In genomic region chr6:119728935-119729334, GRCh38 we compare ENCODE assay signal across 1 cellular context.
TF ChIP-seq lines count a peak whose summit lies in the region.

No MANE protein-coding gene starts in this region.

TF ChIP-seq in SK-N-SH, 30 proteins besides CTCF, POLR2A, EP300 and RAD21 (continued from another document):
- TF ChIP-seq REST (IDR thresholded peaks at IDR 0.05; ENCODE audit: low read depth, low read length), result no peak
- TF ChIP-seq RFX5 (IDR thresholded peaks at IDR 0.05; ENCODE audit: low read length), result no peak
- TF ChIP-seq PBX3 (IDR thresholded peaks at IDR 0.05), result no peak
- no peak for TF ChIP-seq SIN3A (IDR thresholded peaks at IDR 0.05; ENCODE audit: borderline replicate concordance, low read depth, low read length)
- TF ChIP-seq MAX (IDR thresholded peaks at IDR 0.05; ENCODE audit: low read depth), result no peak
- no peak for TF ChIP-seq MXI1 (IDR thresholded peaks at IDR 0.05; ENCODE audit: low read depth, low read length)
- no peak for TF ChIP-seq FOXM1 (IDR thresholded peaks at IDR 0.05; ENCODE audit: low read depth)
- no peak for TF ChIP-seq EZH2phosphoT487 (IDR thresholded peaks at IDR 0.05; ENCODE audit: borderline replicate concordance, low read depth)
- TF ChIP-seq TCF12 (IDR thresholded peaks at IDR 0.05), result no peak
- TF ChIP-seq RXRA (IDR thresholded peaks at IDR 0.05; ENCODE audit: borderline replicate concordance, low read depth), result no peak
- TF ChIP-seq NFIC (IDR thresholded peaks at IDR 0.05; ENCODE audit: borderline replicate concordance), result no peak
- no peak for TF ChIP-seq FOXJ3 (CRISPR knock-in tag; IDR thresholded peaks at IDR 0.05)
- no peak for TF ChIP-seq USF1 (IDR thresholded peaks at IDR 0.05; ENCODE audit: borderline replicate concordance, low read depth)
- no peak for TF ChIP-seq JUND (IDR thresholded peaks at IDR 0.05)
- no peak for TF ChIP-seq GABPA (IDR thresholded peaks at IDR 0.05; ENCODE audit: low read depth)
- TF ChIP-seq TEAD4 (IDR thresholded peaks at IDR 0.05; ENCODE audit: borderline replicate concordance, insufficient read depth), result no peak
- no peak for TF ChIP-seq CHD2 (IDR thresholded peaks at IDR 0.05; ENCODE audit: low read length, partially characterized antibody)
- TF ChIP-seq YY1 (IDR thresholded peaks at IDR 0.05; ENCODE audit: low read depth), result no peak
